1 cellular context compared by ENCODE assay signal in the genomic region with DNA sequence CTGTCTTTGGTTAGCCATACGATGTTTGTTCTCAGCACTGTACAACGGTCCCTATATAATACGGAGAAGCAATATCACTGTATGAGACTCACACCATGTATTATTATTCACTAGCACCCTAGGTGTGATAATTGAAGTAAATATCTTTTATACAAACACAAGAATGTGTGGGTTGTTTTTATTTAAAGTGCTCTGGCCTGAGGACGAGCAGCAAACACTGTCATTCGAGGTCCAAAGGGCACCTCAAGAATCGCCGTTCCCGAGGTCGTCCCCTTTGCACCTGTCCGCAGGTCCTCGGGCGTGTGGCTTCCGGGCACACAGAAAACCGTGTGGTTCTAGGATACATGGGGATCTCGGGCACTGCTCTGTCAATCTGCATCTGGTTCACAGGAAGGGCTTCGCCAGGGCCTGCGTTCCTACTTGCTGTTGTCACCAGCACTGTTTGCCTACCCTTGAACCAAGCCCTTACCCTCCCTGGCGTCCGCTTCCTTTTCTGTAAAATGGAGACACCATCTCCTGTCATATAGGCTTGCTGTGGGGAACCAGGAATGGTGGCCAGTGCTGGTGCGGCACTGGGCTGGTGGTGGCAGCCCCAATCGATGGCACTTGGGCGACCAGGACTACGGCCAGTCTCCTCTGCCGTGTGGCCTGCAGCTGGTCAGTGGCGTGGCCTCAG.
TF ChIP-seq lines count a peak whose summit lies in the region.

No MANE protein-coding gene starts in this region.

TF ChIP-seq in HepG2, 621 proteins besides CTCF, POLR2A, EP300 and RAD21 (continued from another document and continues in another):
- TF ChIP-seq THAP7 (CRISPR knock-in tag; IDR thresholded peaks at IDR 0.05): 0 out of 2 replicates have a peak, but pooled peaks have one; percentile 58
- TF ChIP-seq RORA (CRISPR knock-in tag; IDR thresholded peaks at IDR 0.05): no peak
- no peak for TF ChIP-seq GPN1 (CRISPR knock-in tag; IDR thresholded peaks at IDR 0.05; ENCODE audit: borderline replicate concordance)
- TF ChIP-seq ZC3H4 (CRISPR knock-in tag; IDR thresholded peaks at IDR 0.05; ENCODE audit: borderline replicate concordance): no peak
- no peak for TF ChIP-seq SOX6 (IDR thresholded peaks at IDR 0.05)
- TF ChIP-seq SOX6 (CRISPR knock-in tag; IDR thresholded peaks at IDR 0.05): peak; percentile 90
- peak; percentile 95; the same call in 1 of the 2 replicates for TF ChIP-seq MTA1 (CRISPR knock-in tag; IDR thresholded peaks at IDR 0.05; ENCODE audit: borderline replicate concordance)
- no peak for TF ChIP-seq ZFYVE20 (CRISPR knock-in tag; IDR thresholded peaks at IDR 0.05; ENCODE audit: borderline replicate concordance, low read depth)
- TF ChIP-seq, protein P1, sequence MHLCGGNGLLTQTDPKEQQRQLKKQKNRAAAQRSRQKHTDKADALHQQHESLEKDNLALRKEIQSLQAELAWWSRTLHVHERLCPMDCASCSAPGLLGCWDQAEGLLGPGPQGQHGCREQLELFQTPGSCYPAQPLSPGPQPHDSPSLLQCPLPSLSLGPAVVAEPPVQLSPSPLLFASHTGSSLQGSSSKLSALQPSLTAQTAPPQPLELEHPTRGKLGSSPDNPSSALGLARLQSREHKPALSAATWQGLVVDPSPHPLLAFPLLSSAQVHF (CRISPR knock-in tag; IDR thresholded peaks at IDR 0.05): no peak
- peak; percentile 67; the same call in 1 of the 2 replicates for TF ChIP-seq KMT2A (CRISPR knock-in tag; IDR thresholded peaks at IDR 0.05)
- peak; percentile 86 for TF ChIP-seq ZFX (CRISPR knock-in tag; IDR thresholded peaks at IDR 0.05; ENCODE audit: low read depth)
- TF ChIP-seq, protein P2, sequence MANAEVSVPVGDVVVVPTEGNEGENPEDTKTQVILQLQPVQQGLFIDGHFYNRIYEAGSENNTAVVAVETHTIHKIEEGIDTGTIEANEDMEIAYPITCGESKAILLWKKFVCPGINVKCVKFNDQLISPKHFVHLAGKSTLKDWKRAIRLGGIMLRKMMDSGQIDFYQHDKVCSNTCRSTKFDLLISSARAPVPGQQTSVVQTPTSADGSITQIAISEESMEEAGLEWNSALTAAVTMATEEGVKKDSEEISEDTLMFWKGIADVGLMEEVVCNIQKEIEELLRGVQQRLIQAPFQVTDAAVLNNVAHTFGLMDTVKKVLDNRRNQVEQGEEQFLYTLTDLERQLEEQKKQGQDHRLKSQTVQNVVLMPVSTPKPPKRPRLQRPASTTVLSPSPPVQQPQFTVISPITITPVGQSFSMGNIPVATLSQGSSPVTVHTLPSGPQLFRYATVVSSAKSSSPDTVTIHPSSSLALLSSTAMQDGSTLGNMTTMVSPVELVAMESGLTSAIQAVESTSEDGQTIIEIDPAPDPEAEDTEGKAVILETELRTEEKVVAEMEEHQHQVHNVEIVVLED (CRISPR knock-in tag; IDR thresholded peaks at IDR 0.05; ENCODE audit: borderline replicate concordance): peak; percentile 27; the same call in 1 of the 2 replicates
- no peak for TF ChIP-seq EHMT2 (IDR thresholded peaks at IDR 0.05; ENCODE audit: borderline replicate concordance, low read depth, low read length)
- no peak for TF ChIP-seq ZNF484 (CRISPR knock-in tag; IDR thresholded peaks at IDR 0.05; ENCODE audit: borderline replicate concordance, low read depth)
- peak; percentile 86 for TF ChIP-seq FOXA3 (CRISPR knock-in tag; IDR thresholded peaks at IDR 0.05)
- TF ChIP-seq CENPT (CRISPR knock-in tag; IDR thresholded peaks at IDR 0.05; ENCODE audit: low read depth): no peak
- no peak for TF ChIP-seq HES4 (CRISPR knock-in tag; IDR thresholded peaks at IDR 0.05; ENCODE audit: borderline replicate concordance)
- TF ChIP-seq ZBTB10 (CRISPR knock-in tag; IDR thresholded peaks at IDR 0.05; ENCODE audit: borderline replicate concordance): peak; percentile 68; the same call in 1 of the 2 replicates
- TF ChIP-seq, protein P3, sequence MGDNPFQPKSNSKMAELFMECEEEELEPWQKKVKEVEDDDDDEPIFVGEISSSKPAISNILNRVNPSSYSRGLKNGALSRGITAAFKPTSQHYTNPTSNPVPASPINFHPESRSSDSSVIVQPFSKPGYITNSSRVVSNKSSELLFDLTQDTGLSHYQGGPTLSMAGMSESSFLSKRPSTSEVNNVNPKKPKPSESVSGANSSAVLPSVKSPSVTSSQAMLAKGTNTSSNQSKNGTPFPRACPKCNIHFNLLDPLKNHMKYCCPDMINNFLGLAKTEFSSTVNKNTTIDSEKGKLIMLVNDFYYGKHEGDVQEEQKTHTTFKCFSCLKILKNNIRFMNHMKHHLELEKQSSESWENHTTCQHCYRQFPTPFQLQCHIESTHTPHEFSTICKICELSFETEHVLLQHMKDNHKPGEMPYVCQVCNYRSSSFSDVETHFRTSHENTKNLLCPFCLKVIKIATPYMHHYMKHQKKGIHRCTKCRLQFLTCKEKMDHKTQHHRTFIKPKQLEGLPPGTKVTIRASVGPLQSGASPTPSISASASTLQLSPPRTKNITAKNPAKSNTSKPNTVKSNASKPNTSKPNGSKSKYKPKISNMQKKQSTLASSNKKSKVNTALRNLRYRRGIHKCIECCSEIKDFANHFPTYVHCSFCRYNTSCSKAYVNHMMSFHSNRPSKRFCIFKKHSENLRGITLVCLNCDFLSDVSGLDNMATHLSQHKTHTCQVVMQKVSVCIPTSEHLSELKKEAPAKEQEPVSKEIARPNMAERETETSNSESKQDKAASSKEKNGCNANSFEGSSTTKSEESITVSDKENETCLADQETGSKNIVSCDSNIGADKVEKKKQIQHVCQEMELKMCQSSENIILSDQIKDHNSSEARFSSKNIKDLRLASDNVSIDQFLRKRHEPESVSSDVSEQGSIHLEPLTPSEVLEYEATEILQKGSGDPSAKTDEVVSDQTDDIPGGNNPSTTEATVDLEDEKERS (CRISPR knock-in tag; IDR thresholded peaks at IDR 0.05): peak; percentile 97
- peak; percentile 72 for TF ChIP-seq SKIL (CRISPR knock-in tag; IDR thresholded peaks at IDR 0.05; ENCODE audit: borderline replicate concordance)
- no peak for TF ChIP-seq ZNF572 (CRISPR knock-in tag; IDR thresholded peaks at IDR 0.05)
- TF ChIP-seq, protein P4, sequence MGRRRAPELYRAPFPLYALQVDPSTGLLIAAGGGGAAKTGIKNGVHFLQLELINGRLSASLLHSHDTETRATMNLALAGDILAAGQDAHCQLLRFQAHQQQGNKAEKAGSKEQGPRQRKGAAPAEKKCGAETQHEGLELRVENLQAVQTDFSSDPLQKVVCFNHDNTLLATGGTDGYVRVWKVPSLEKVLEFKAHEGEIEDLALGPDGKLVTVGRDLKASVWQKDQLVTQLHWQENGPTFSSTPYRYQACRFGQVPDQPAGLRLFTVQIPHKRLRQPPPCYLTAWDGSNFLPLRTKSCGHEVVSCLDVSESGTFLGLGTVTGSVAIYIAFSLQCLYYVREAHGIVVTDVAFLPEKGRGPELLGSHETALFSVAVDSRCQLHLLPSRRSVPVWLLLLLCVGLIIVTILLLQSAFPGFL (CRISPR knock-in tag; IDR thresholded peaks at IDR 0.05): no peak
- no peak for TF ChIP-seq JDP2 (CRISPR knock-in tag; IDR thresholded peaks at IDR 0.05; ENCODE audit: borderline replicate concordance)
- peak; percentile 71 for TF ChIP-seq NRL (CRISPR knock-in tag; IDR thresholded peaks at IDR 0.05; ENCODE audit: borderline replicate concordance)
- peak; percentile 67; the same call in 1 of the 2 replicates for TF ChIP-seq ZNF350 (CRISPR knock-in tag; IDR thresholded peaks at IDR 0.05; ENCODE audit: borderline replicate concordance, low read depth)
- peak; percentile 98 for TF ChIP-seq HNF4A (CRISPR knock-in tag; IDR thresholded peaks at IDR 0.05)
- peak; percentile 74; the same call in 1 of the 2 replicates for TF ChIP-seq ISL2 (CRISPR knock-in tag; IDR thresholded peaks at IDR 0.05)
- peak; percentile 62; the same call in 1 of the 2 replicates for TF ChIP-seq ZKSCAN8 (CRISPR knock-in tag; IDR thresholded peaks at IDR 0.05; ENCODE audit: borderline replicate concordance)
- TF ChIP-seq, protein P5, sequence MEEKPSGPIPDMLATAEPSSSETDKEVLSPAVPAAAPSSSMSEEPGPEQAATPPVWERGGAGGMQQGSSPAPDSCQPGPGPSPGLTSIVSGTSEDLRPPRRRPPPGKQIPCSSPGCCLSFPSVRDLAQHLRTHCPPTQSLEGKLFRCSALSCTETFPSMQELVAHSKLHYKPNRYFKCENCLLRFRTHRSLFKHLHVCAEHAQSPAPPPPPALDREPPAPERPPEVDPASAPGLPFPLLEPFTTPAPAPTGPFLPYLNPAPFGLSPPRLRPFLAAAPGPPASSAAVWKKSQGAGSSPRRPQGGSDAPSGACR (CRISPR knock-in tag; IDR thresholded peaks at IDR 0.05): no peak; the same call in 1 of the 2 replicates
- TF ChIP-seq ZNF607 (CRISPR knock-in tag; IDR thresholded peaks at IDR 0.05; ENCODE audit: borderline replicate concordance): peak; percentile 88
- TF ChIP-seq ZNF766 (CRISPR knock-in tag; IDR thresholded peaks at IDR 0.05; ENCODE audit: borderline replicate concordance): peak; percentile 97; the same call in 1 of the 2 replicates
- peak; percentile 80; the same call in 1 of the 2 replicates for TF ChIP-seq SALL2 (CRISPR knock-in tag; IDR thresholded peaks at IDR 0.05)
- no peak for TF ChIP-seq GTF3A (CRISPR knock-in tag; conservative IDR thresholded peaks at IDR 0.05)
- peak; percentile 94 for TF ChIP-seq GATAD2A (CRISPR knock-in tag; IDR thresholded peaks at IDR 0.05)
- peak; percentile 82 for TF ChIP-seq FOSL2 (CRISPR knock-in tag; IDR thresholded peaks at IDR 0.05)
- no peak for TF ChIP-seq SMARCE1 (IDR thresholded peaks at IDR 0.05; ENCODE audit: borderline replicate concordance)
- no peak; the same call in 1 of the 2 replicates for TF ChIP-seq ZNF263 (CRISPR knock-in tag; IDR thresholded peaks at IDR 0.05)
- 0 out of 2 replicates have a peak, but pooled peaks have one; percentile 11 for TF ChIP-seq SP2 (CRISPR knock-in tag; IDR thresholded peaks at IDR 0.05)
- TF ChIP-seq ZNF101 (CRISPR knock-in tag; IDR thresholded peaks at IDR 0.05; ENCODE audit: borderline replicate concordance, low read depth): no peak
- TF ChIP-seq NCOR1 (IDR thresholded peaks at IDR 0.05; ENCODE audit: borderline replicate concordance, low read length): peak; percentile 92
- TF ChIP-seq ARNTL (CRISPR knock-in tag; IDR thresholded peaks at IDR 0.05): peak; percentile 71; the same call in 1 of the 2 replicates
- TF ChIP-seq MAFK (conservative IDR thresholded peaks at IDR 0.05 in 1 of 2, IDR thresholded peaks at IDR 0.05 in 1 of 2; ENCODE audit: low read length in 2 of 2): no peak
- peak; percentile 83; the same call in 1 of the 2 replicates for TF ChIP-seq ZNF441 (CRISPR knock-in tag; IDR thresholded peaks at IDR 0.05; ENCODE audit: borderline replicate concordance)
